In genomic region chr4:21749936-21750335, GRCh38 we compare ENCODE assay signal across 18 cellular contexts.
"Had no signal": no experiment of that assay in that cellular context is flagged by ENCODE, and none has a peak within 500 bp of the region (broad histone marks: within the 10 kb centered on the region; RNA-seq: fewer than 3 reads in every experiment).

No MANE protein-coding gene starts in this region.

- H3K4me3 Mint-ChIP-seq: dendritic cell treated with granulocyte-macrophage colony-stimulating factor and Interleukin-4, amounts not matched to agents 40 ng/mL and 50 ng/mL, for 4 days; effector memory CD8-positive, alpha-beta T cell; memory B cell; mesothelial cell of epicardium; nephron; stimulated activated naive B cell treated with anti-CD40 and anti-IgM and Interleukin-4, amounts not matched to agents 10 μg/mL and 1 μg/mL and 100 μg/mL, for 72 hours; stimulated activated naive CD8-positive, alpha-beta T cell treated with anti-CD3 and anti-CD28 coated beads, Interleukin-15, amount 100 ng/mL, for 72 hours had no signal

- H2AFZ ChIP-seq: parathyroid adenoma had no signal

- DNase-seq: effector memory CD8-positive, alpha-beta T cell; erythroblast; foreskin keratinocyte; heart left ventricle; kidney glomerular epithelial cell; occipital lobe; stimulated activated CD4-positive, alpha-beta T cell treated with anti-CD3 and anti-CD28 coated beads, Interleukin-2, amount 100 ng/mL, for 24 hours; stimulated activated CD4-positive, alpha-beta T cell treated with anti-CD3 and anti-CD28 coated beads, Interleukin-4, amount 100 ng/mL, for 4 hours; stimulated activated naive B cell treated with anti-CD40 and anti-IgM and Interleukin-4, amounts not matched to agents 10 μg/mL and 1 μg/mL and 100 μg/mL, for 72 hours; stimulated activated naive CD8-positive, alpha-beta T cell treated with anti-CD3 and anti-CD28 coated beads, Interleukin-15, amount 100 ng/mL, for 72 hours; transverse colon had no signal

- H3K79me2 ChIP-seq: parathyroid adenoma had no signal

- H3K9ac ChIP-seq: parathyroid adenoma had no signal

- H3K27me3 ChIP-seq: foreskin keratinocyte, heart left ventricle, transverse colon had no signal

- H3K9me3 ChIP-seq: heart left ventricle, thoracic aorta, transverse colon had no signal

- H3K36me3 ChIP-seq: heart left ventricle, thoracic aorta, transverse colon had no signal

- H3K27ac Mint-ChIP-seq: dendritic cell treated with granulocyte-macrophage colony-stimulating factor and Interleukin-4, amounts not matched to agents 40 ng/mL and 50 ng/mL, for 4 days; effector memory CD8-positive, alpha-beta T cell; memory B cell; mesothelial cell of epicardium; nephron; stimulated activated naive B cell treated with anti-CD40 and anti-IgM and Interleukin-4, amounts not matched to agents 10 μg/mL and 1 μg/mL and 100 μg/mL, for 72 hours; stimulated activated naive CD8-positive, alpha-beta T cell treated with anti-CD3 and anti-CD28 coated beads, Interleukin-15, amount 100 ng/mL, for 72 hours had no signal

- H3K27me3 Mint-ChIP-seq: dendritic cell treated with granulocyte-macrophage colony-stimulating factor and Interleukin-4, amounts not matched to agents 40 ng/mL and 50 ng/mL, for 4 days; effector memory CD8-positive, alpha-beta T cell; memory B cell; stimulated activated naive B cell treated with anti-CD40 and anti-IgM and Interleukin-4, amounts not matched to agents 10 μg/mL and 1 μg/mL and 100 μg/mL, for 72 hours had no signal

- H3K27ac ChIP-seq: foreskin keratinocyte, heart left ventricle, parathyroid adenoma, skin epidermis, thoracic aorta, transverse colon had no signal

- H3K4me1 Mint-ChIP-seq: memory B cell; nephron; stimulated activated naive B cell treated with anti-CD40 and anti-IgM and Interleukin-4, amounts not matched to agents 10 μg/mL and 1 μg/mL and 100 μg/mL, for 72 hours; stimulated activated naive CD8-positive, alpha-beta T cell treated with anti-CD3 and anti-CD28 coated beads, Interleukin-15, amount 100 ng/mL, for 72 hours had no signal

- H3K36me3 Mint-ChIP-seq: memory B cell; mesothelial cell of epicardium; stimulated activated naive B cell treated with anti-CD40 and anti-IgM and Interleukin-4, amounts not matched to agents 10 μg/mL and 1 μg/mL and 100 μg/mL, for 72 hours had no signal

- H3K9me3 Mint-ChIP-seq: dendritic cell treated with granulocyte-macrophage colony-stimulating factor and Interleukin-4, amounts not matched to agents 40 ng/mL and 50 ng/mL, for 4 days; memory B cell; mesothelial cell of epicardium; nephron; stimulated activated naive B cell treated with anti-CD40 and anti-IgM and Interleukin-4, amounts not matched to agents 10 μg/mL and 1 μg/mL and 100 μg/mL, for 72 hours; stimulated activated naive CD8-positive, alpha-beta T cell treated with anti-CD3 and anti-CD28 coated beads, Interleukin-15, amount 100 ng/mL, for 72 hours had no signal

- H3K4me3 ChIP-seq: heart left ventricle, skin epidermis, thoracic aorta, transverse colon had no signal

- H3K4me1 ChIP-seq: foreskin keratinocyte, heart left ventricle, parathyroid adenoma, transverse colon had no signal
